In genomic region chr4:5122114-5122513, GRCh38 we compare ENCODE assay signal across 28 cellular contexts.
"Had no signal": no experiment of that assay in that cellular context is flagged by ENCODE, and none has a peak within 500 bp of the region (broad histone marks: within the 10 kb centered on the region; RNA-seq: fewer than 3 reads in every experiment).

No MANE protein-coding gene starts in this region.

- H3K27me3 ChIP-seq: neutrophil, pancreas, suprapubic skin, testis, tibial artery, transverse colon, upper lobe of right lung, uterus had no signal

- FAIRE-seq: pancreas had no signal

- H3K4me1 ChIP-seq: pancreas, prostate gland, spleen, suprapubic skin, testis, tibial artery, transverse colon, upper lobe of right lung, uterus had no signal

- DNase-seq: naive thymus-derived CD8-positive, alpha-beta T cell; nephron progenitor cell; nucleus accumbens; pancreas; right cardiac atrium; spleen; stimulated activated CD4-positive, alpha-beta T cell treated with anti-CD3 and anti-CD28 coated beads, Interleukin-12 subunit alpha, Interleukin-12 subunit beta, amount 100 ng/mL, for 4 hours; stimulated activated CD4-positive, alpha-beta T cell treated with anti-CD3 and anti-CD28 coated beads, Interleukin-1b, Interleukin-23, amount 100 ng/mL, for 48 hours; stimulated activated CD4-positive, alpha-beta T cell treated with anti-CD3 and anti-CD28 coated beads, Interleukin-4, amount 100 ng/mL, for 1 hour; stimulated activated CD4-positive, alpha-beta T cell treated with anti-CD3 and anti-CD28 coated beads, Interleukin-4, amount 100 ng/mL, for 4 hours; stimulated activated CD8-positive, alpha-beta memory T cell treated with anti-CD3 and anti-CD28 coated beads, Interleukin-4, amount 100 ng/mL, for 48 hours; stimulated activated naive CD4-positive, alpha-beta T cell; stimulated activated naive CD8-positive, alpha-beta T cell treated with anti-CD3 and anti-CD28 coated beads, Interleukin-15, amount 100 ng/mL, for 72 hours; stimulated activated naive CD8-positive, alpha-beta T cell treated with anti-CD3 and anti-CD28 coated beads, Interleukin-15, Interleukin-2, amounts not matched to agents 100 U/mL and 50 U/mL, for 24 hours; substantia nigra; testis; tibial artery; transverse colon; upper lobe of right lung; uterus had no signal

- H3K9me3 ChIP-seq: neutrophil, pancreas, prostate gland, spleen, suprapubic skin, testis, tibial artery, transverse colon, upper lobe of right lung, uterus had no signal

- H3K36me3 ChIP-seq: neutrophil, pancreas, prostate gland, spleen, suprapubic skin, tibial artery, transverse colon, upper lobe of right lung, uterus had no signal

- ATAC-seq: naive thymus-derived CD8-positive, alpha-beta T cell; natural killer cell treated with Interleukin-12 subunit alpha and Interleukin-12 subunit beta and Interleukin-15 and Interleukin-18, amount 100 ng/mL, for 72 hours; pancreas; right cardiac atrium; sciatic nerve; stimulated activated memory B cell treated with anti-CD40 and anti-IgM and Interleukin-4, amounts not matched to agents 10 μg/mL and 1 μg/mL and 100 μg/mL, for 72 hours; stimulated activated naive CD8-positive, alpha-beta T cell treated with anti-CD3 and anti-CD28 coated beads, Interleukin-15, amount 100 ng/mL, for 72 hours; stimulated activated naive CD8-positive, alpha-beta T cell treated with anti-CD3 and anti-CD28 coated beads, Interleukin-15, Interleukin-2, amounts not matched to agents 100 U/mL and 50 U/mL, for 24 hours; upper lobe of right lung had no signal

- H3K4me2 ChIP-seq: smooth muscle cell had no signal

- H3K4me3 ChIP-seq: pancreas, prostate gland, skin epidermis, smooth muscle cell, spleen, suprapubic skin, testis, tibial artery, transverse colon, upper lobe of right lung, uterus had no signal

- H3K27ac ChIP-seq: neutrophil, pancreas, prostate gland, skin epidermis, spleen, suprapubic skin, testis, tibial artery, transverse colon, upper lobe of right lung, uterus had no signal
